1 cellular context compared by ENCODE assay signal in genomic region chr7:69445549-69445948, GRCh38.
TF ChIP-seq lines count a peak whose summit lies in the region.

No MANE protein-coding gene starts in this region.

TF ChIP-seq in GM23338, 12 proteins besides CTCF, POLR2A, EP300 and RAD21 (continued from another document):
- TF ChIP-seq REST (IDR thresholded peaks at IDR 0.05; ENCODE audit: unreplicated experiment) (no peak), ZNF114 (CRISPR knock-in tag; IDR thresholded peaks at IDR 0.05) (no peak), ZNF462 (CRISPR knock-in tag; IDR thresholded peaks at IDR 0.05) (no peak), EZH2 (IDR thresholded peaks at IDR 0.05; ENCODE audit: low read depth, unreplicated experiment) (no peak)
